8 cellular contexts compared by ENCODE assay signal in genomic region chr7:140478361-140479061, GRCh38. TPM values are rescaled to one million over a fixed set of nuclear protein-coding genes. Genes with fewer than 3 reads are reported as not detected.
DNase-seq lines count a peak whose midpoint lies in the region; ATAC-seq lines count a peak whose summit lies in the region.

No MANE protein-coding gene starts in this region.

- intact Hi-C loops in activated CD4-positive, alpha-beta T cell treated with anti-CD3 and anti-CD28 coated beads for 36 hours (cut with DNase I, micrococcal nuclease): loop anchor here (1.0 to 5.0 kb wide), 17 partner anchors 76 to 1260 kb away; partner anchors contain the start of genes NDUFB2 (in 2 of the 2), AGK (in 1 of the 2), BRAF (in 1 of the 2) and KDM7A (in 1 of the 2)

- H3K27ac Mint-ChIP-seq in activated CD4-positive, alpha-beta T cell treated with anti-CD3 and anti-CD28 coated beads for 36 hours: peak overlapping the region; percentile 90

- H3K4me3 Mint-ChIP-seq in activated CD4-positive, alpha-beta T cell treated with anti-CD3 and anti-CD28 coated beads for 36 hours: peak overlapping the region; percentile 99

- H3K27me3 Mint-ChIP-seq in activated CD4-positive, alpha-beta T cell treated with anti-CD3 and anti-CD28 coated beads for 36 hours: no peaks in the 10 kb centered on the region

- H3K9me3 Mint-ChIP-seq in activated CD4-positive, alpha-beta T cell treated with anti-CD3 and anti-CD28 coated beads for 36 hours (ENCODE audit: low read depth): no peaks in the 10 kb centered on the region

- peak; percentile 15 for ATAC-seq in HG02852 (IDR thresholded peaks at IDR 0.05; ENCODE audit: unreplicated experiment)
- ATAC-seq in activated CD4-positive, alpha-beta T cell treated with anti-CD3 and anti-CD28 coated beads for 36 hours: peak; percentile 31

- peaks cover 24% of the 10 kb centered on the region for H3K4me1 Mint-ChIP-seq in activated CD4-positive, alpha-beta T cell treated with anti-CD3 and anti-CD28 coated beads for 36 hours

- DNase-seq in NCI-H2107 (lab: John Stamatoyannopoulos, UW) (peak; percentile 29), NCI-H2107 treated with DMSO at 0.1 percent for 48 hours (lab: John Stamatoyannopoulos, UW; ENCODE audit: unreplicated experiment) (no peak), NCI-H146 treated with DMSO at 0.1 percent for 48 hours (lab: John Stamatoyannopoulos, UW; ENCODE audit: unreplicated experiment) (peak; percentile 51), medulla oblongata (ENCODE audit: extremely low spot score) (peak; percentile 50)
- peak; percentile 65 for DNase-seq in activated CD4-positive, alpha-beta T cell treated with anti-CD3 and anti-CD28 coated beads for 36 hours
- peak; percentile 40 for DNase-seq in effector CD8-positive, alpha-beta T cell (lab: John Stamatoyannopoulos, UW)
- DNase-seq in stimulated activated CD8-positive, alpha-beta memory T cell treated with anti-CD3 and anti-CD28 coated beads, Interleukin-15, amount 100 ng/mL, for 4 hours (ENCODE audit: low read depth in 2 of 2): peak; percentile 10 to 16

- peaks cover 2% of the 10 kb centered on the region for H3K36me3 Mint-ChIP-seq in activated CD4-positive, alpha-beta T cell treated with anti-CD3 and anti-CD28 coated beads for 36 hours (ENCODE audit: low read depth)

- POLR2A ChIA-PET in activated CD4-positive, alpha-beta T cell treated with anti-CD3 and anti-CD28 coated beads for 36 hours (lab: Charles Lee): interaction anchor here (1.2 kb wide), 1 partner anchor 12 kb away, joined by 6 read pairs; no protein-coding TSS in a partner anchor

- CTCF ChIA-PET in activated CD4-positive, alpha-beta T cell treated with anti-CD3 and anti-CD28 coated beads for 36 hours (lab: Charles Lee): interaction anchor here (0.6 to 4.6 kb wide), 7 partner anchors 14 to 294 kb away, joined by 3 to 43 read pairs (median 3); no protein-coding TSS in a partner anchor

RNA-seq across cellular contexts. Expression of gene MKRN1, which starts 0.8 kb away (rescaled TPM):
- total RNA-seq in activated CD4-positive, alpha-beta T cell treated with anti-CD3 and anti-CD28 coated beads for 36 hours: 10 to 100 TPM; 73.6 to 77.9 TPM
